ENCODE assay signal across 10 cellular contexts in genomic region chr1:31549807-31550620, GRCh38. TPM values are rescaled to one million over a fixed set of nuclear protein-coding genes. Genes with fewer than 3 reads are reported as not detected.
DNase-seq lines count a peak whose midpoint lies in the region; ATAC-seq, FAIRE-seq and TF ChIP-seq lines count a peak whose summit lies in the region.
"Had no signal": no experiment of that assay in that cellular context is flagged by ENCODE, and none has a peak within 500 bp of the region (broad histone marks: within the 10 kb centered on the region; RNA-seq: fewer than 3 reads in every experiment).

No MANE protein-coding gene starts in this region.

- peak overlapping the region; percentile 25 for H3K27ac Mint-ChIP-seq in stimulated activated memory B cell treated with anti-CD40 and anti-IgM and Interleukin-4, amounts not matched to agents 10 μg/mL and 1 μg/mL and 100 μg/mL, for 72 hours

- peak overlapping the region; percentile 12 for H3K4me2 ChIP-seq in endothelial cell of umbilical vein (ENCODE audit: insufficient read depth, low read length)

- peaks cover 25% of the 10 kb centered on the region for H3K27me3 Mint-ChIP-seq in stimulated activated memory B cell treated with anti-CD40 and anti-IgM and Interleukin-4, amounts not matched to agents 10 μg/mL and 1 μg/mL and 100 μg/mL, for 72 hours

- POLR2A ChIA-PET in endothelial cell of umbilical vein (lab: Charles Lee): no interaction called here

- no peak overlapping the region for H3K9ac ChIP-seq in endothelial cell of umbilical vein (replicated peaks; ENCODE audit: extremely low read depth, insufficient read depth, low read length)

- H3K9me1 ChIP-seq in endothelial cell of umbilical vein (replicated peaks; ENCODE audit: control insufficient read depth, extremely low read depth, insufficient read depth, low read length): no peaks in the 10 kb centered on the region

- peak; percentile 56 for ATAC-seq in stimulated activated memory B cell treated with anti-CD40 and anti-IgM and Interleukin-4, amounts not matched to agents 10 μg/mL and 1 μg/mL and 100 μg/mL, for 72 hours

- intact Hi-C loops in endothelial cell of umbilical vein (cut with micrococcal nuclease) (loop anchor here (1.0 kb wide), 10 partner anchors 13 to 366 kb away; partner anchors contain the start of gene SNRNP40), ascending aorta (cut with DNase I) (loop anchor here (2.0 to 10.0 kb wide), 4 partner anchors 128 to 765 kb away; no protein-coding TSS in a partner anchor)

- H3K4me3 Mint-ChIP-seq in stimulated activated memory B cell treated with anti-CD40 and anti-IgM and Interleukin-4, amounts not matched to agents 10 μg/mL and 1 μg/mL and 100 μg/mL, for 72 hours: no peak overlapping the region

- no peaks in the 10 kb centered on the region for H4K20me1 ChIP-seq in endothelial cell of umbilical vein (replicated peaks; ENCODE audit: control insufficient read depth, extremely low read depth, insufficient read depth, low read length)

- H3K36me3 ChIP-seq in endothelial cell of umbilical vein (ENCODE audit: control insufficient read depth in 2 of 2, extremely low read depth in 1 of 2, insufficient read depth in 2 of 2, low read length in 2 of 2): no peaks in the 10 kb centered on the region
- H3K36me3 ChIP-seq in ascending aorta: no peaks in the 10 kb centered on the region

- DNase-seq in SKM-1 treated with dmso at 0.1 percent for 144 hours (lab: John Stamatoyannopoulos, UW; ENCODE audit: unreplicated experiment): peak; percentile 49
- DNase-seq in SKM-1 (lab: John Stamatoyannopoulos, UW; ENCODE audit: unreplicated experiment): no peak
- DNase-seq in M059J (ENCODE audit: low read depth): peak; percentile 62
- DNase-seq in endothelial cell of umbilical vein (ENCODE audit: low read depth, low spot score): peak; percentile 47
- no peak for DNase-seq in cortex of kidney (lab: John Stamatoyannopoulos, UW)
- DNase-seq in COLO668 (lab: John Stamatoyannopoulos, UW; ENCODE audit: unreplicated experiment): no peak
- no peak for DNase-seq in ascending aorta (ENCODE audit: low spot score in 2 of 2)

- TF ChIP-seq CTCF in endothelial cell of umbilical vein (IDR thresholded peaks at IDR 0.05; ENCODE audit: extremely low read depth in 1 of 2, insufficient read depth in 1 of 2, low read depth in 1 of 2, low read length in 2 of 2) (no peak), ascending aorta (IDR thresholded peaks at IDR 0.05) (no peak)

- H3K36me3 Mint-ChIP-seq in stimulated activated memory B cell treated with anti-CD40 and anti-IgM and Interleukin-4, amounts not matched to agents 10 μg/mL and 1 μg/mL and 100 μg/mL, for 72 hours: no peaks in the 10 kb centered on the region

- H3K4me1 ChIP-seq in endothelial cell of umbilical vein (ENCODE audit: control insufficient read depth, extremely low read depth, insufficient read depth, low read length): peaks cover 13% of the 10 kb centered on the region
- peaks cover 2 to 11% of the 10 kb centered on the region in 2 donors for H3K4me1 ChIP-seq in ascending aorta

- H3K27ac ChIP-seq in endothelial cell of umbilical vein (ENCODE audit: insufficient read depth, low read depth, low read length) (peak overlapping the region; percentile 4), ascending aorta (no peak overlapping the region)

- peak overlapping the region; percentile 81 for H2AFZ ChIP-seq in endothelial cell of umbilical vein (ENCODE audit: low read depth, low read length)

- H3K79me2 ChIP-seq in endothelial cell of umbilical vein (ENCODE audit: control insufficient read depth, insufficient read depth, low read length): no peaks in the 10 kb centered on the region

- no peaks in the 10 kb centered on the region for H3K27me3 ChIP-seq in endothelial cell of umbilical vein (ENCODE audit: control insufficient read depth in 2 of 2, insufficient read depth in 2 of 2, low read length in 2 of 2)
- H3K27me3 ChIP-seq in ascending aorta: no peaks in the 10 kb centered on the region

- no peak overlapping the region for H3K4me3 ChIP-seq in endothelial cell of umbilical vein (replicated peaks in 1 of 3; ENCODE audit: insufficient read depth in 1 of 3, low read depth in 1 of 3, low read length in 3 of 3)
- H3K4me3 ChIP-seq in ascending aorta: peak overlapping the region in 1 of 2 donors; percentile 36

- peak; percentile 50 for FAIRE-seq in endothelial cell of umbilical vein (lab: Jason Lieb, UNC)
- FAIRE-seq: TTC549 had no signal

- CTCF ChIA-PET in endothelial cell of umbilical vein (lab: Charles Lee): interaction anchor here (0.7 to 3.7 kb wide), 27 partner anchors 10 to 388 kb away, joined by 3 to 50 read pairs (median 7); partner anchors contain the start of gene SERINC2

- no TSS peak for BruUV-seq in endothelial cell of umbilical vein (replicated peaks; lab: Mats Ljungman, UMichigan)

- H3K4me1 Mint-ChIP-seq in stimulated activated memory B cell treated with anti-CD40 and anti-IgM and Interleukin-4, amounts not matched to agents 10 μg/mL and 1 μg/mL and 100 μg/mL, for 72 hours: no peaks in the 10 kb centered on the region

- H3K9me3 ChIP-seq in endothelial cell of umbilical vein (replicated peaks; ENCODE audit: control insufficient read depth, insufficient read depth, low read length): no peaks in the 10 kb centered on the region
- no peaks in the 10 kb centered on the region for H3K9me3 ChIP-seq in ascending aorta

- no peaks in the 10 kb centered on the region for H3K9me3 Mint-ChIP-seq in stimulated activated memory B cell treated with anti-CD40 and anti-IgM and Interleukin-4, amounts not matched to agents 10 μg/mL and 1 μg/mL and 100 μg/mL, for 72 hours
- H3K9me3 Mint-ChIP-seq: neural crest cell had no signal

- no peak for TF ChIP-seq POLR2A in endothelial cell of umbilical vein (IDR thresholded peaks at IDR 0.05; ENCODE audit: low read depth, low read length)

- dilution Hi-C loops in endothelial cell of umbilical vein (cut with MboI; ENCODE audit: extremely low pct_ligation_motif_present, low sequenced_read_pairs): no loop called here

TF ChIP-seq in endothelial cell of umbilical vein, 7 proteins besides CTCF, POLR2A, EP300 and RAD21:
- no peak for TF ChIP-seq GATA2 (IDR thresholded peaks at IDR 0.05; ENCODE audit: insufficient read depth, insufficient read length, low read depth, low read length)
- TF ChIP-seq FOS (IDR thresholded peaks at IDR 0.05; ENCODE audit: borderline replicate concordance, insufficient read depth, low read length): peak; percentile 70
- TF ChIP-seq JUN (IDR thresholded peaks at IDR 0.05; ENCODE audit: borderline replicate concordance, insufficient read depth, insufficient read length, low read depth): no peak
- TF ChIP-seq MAX (IDR thresholded peaks at IDR 0.05; ENCODE audit: insufficient read depth, insufficient read length): no peak

RNA-seq across cellular contexts. Expression of gene TINAGL1, which starts 26.3 kb away (rescaled TPM):
- 15.3 and 26.1 TPM in 2 replicates for total RNA-seq in M059J (2014; rRNA removed; shearing (Covaris generic))
- total RNA-seq in endothelial cell of umbilical vein (298 and 312 TPM in 2 replicates), ascending aorta (1,807 TPM)
- polyA plus RNA-seq in endothelial cell of umbilical vein: 477 and 555 TPM in 2 replicates
- polyA plus RNA-seq in endothelial cell of umbilical vein (2011; cell fraction: cytosol; rRNA removed): 285 and 337 TPM in 2 replicates
- polyA plus RNA-seq in endothelial cell of umbilical vein (2011; cell fraction: nucleus; rRNA removed): 305 and 323 TPM in 2 replicates
- 200 and 246 TPM in 2 replicates for polyA plus RNA-seq in endothelial cell of umbilical vein (2012)
- 370 and 385 TPM in 2 replicates for polyA minus RNA-seq in endothelial cell of umbilical vein
- polyA minus RNA-seq in endothelial cell of umbilical vein (2011; cell fraction: cytosol; rRNA and poly(A)+ RNA removed): 2.7 TPM
- polyA minus RNA-seq in endothelial cell of umbilical vein (2011; cell fraction: nucleus; rRNA and poly(A)+ RNA removed): 119 TPM in 2 replicates
- total RNA-seq: neural crest cell had no signal

Comparison
In these comparisons a context has a peak if more than half of its experiments do, and no peak if none do; other contexts are left out.
1. DNase-seq: peak in SKM-1 treated with dmso at 0.1 percent for 144 hours (single experiment), M059J (single experiment) and endothelial cell of umbilical vein (single experiment); none in SKM-1 (single experiment), cortex of kidney (single experiment), COLO668 (single experiment) and ascending aorta (0 of 2).
2. RNA of gene TINAGL1, which starts 26.3 kb away (total RNA-seq): 1,807 TPM in ascending aorta (single experiment) and 298 to 312 TPM in endothelial cell of umbilical vein; 15.3 to 26.1 TPM in M059J; every median in the first group is over 10 times any median in the second.